Comparison of ENCODE assay signal across 2 cellular contexts in genomic region chr9:127518091-127518856, GRCh38.
TF ChIP-seq lines count a peak whose summit lies in the region.

No MANE protein-coding gene starts in this region.

TF ChIP-seq in liver, 16 proteins besides CTCF, POLR2A, EP300 and RAD21:
- TF ChIP-seq ZBTB33 (IDR thresholded peaks at IDR 0.05) (no peak), NR2F2 (IDR thresholded peaks at IDR 0.05) (peak; percentile 87)

TF ChIP-seq in HepG2, 621 proteins besides CTCF, POLR2A, EP300 and RAD21 (continued from another document):
- TF ChIP-seq CREB3 (CRISPR knock-in tag; IDR thresholded peaks at IDR 0.05), result no peak
- TF ChIP-seq CENPT (CRISPR knock-in tag; IDR thresholded peaks at IDR 0.05; ENCODE audit: low read depth), result no peak
- TF ChIP-seq E2F2 (CRISPR knock-in tag; IDR thresholded peaks at IDR 0.05; ENCODE audit: borderline replicate concordance), result no peak
- no peak for TF ChIP-seq ZFP62 (CRISPR knock-in tag; IDR thresholded peaks at IDR 0.05)
- TF ChIP-seq ZNF850 (CRISPR knock-in tag; conservative IDR thresholded peaks at IDR 0.05), result no peak
- TF ChIP-seq THAP11 (CRISPR knock-in tag; IDR thresholded peaks at IDR 0.05), result no peak
- no peak for TF ChIP-seq MXD1 (CRISPR knock-in tag; IDR thresholded peaks at IDR 0.05)
- no peak for TF ChIP-seq LBX2 (CRISPR knock-in tag; IDR thresholded peaks at IDR 0.05; ENCODE audit: borderline replicate concordance)
- TF ChIP-seq BHLHE40 (IDR thresholded peaks at IDR 0.05; ENCODE audit: low read length), result no peak
- no peak for TF ChIP-seq TSC22D2 (CRISPR knock-in tag; IDR thresholded peaks at IDR 0.05; ENCODE audit: borderline replicate concordance)
- no peak for TF ChIP-seq ZNF558 (CRISPR knock-in tag; IDR thresholded peaks at IDR 0.05; ENCODE audit: borderline replicate concordance)
- TF ChIP-seq SOX13 (IDR thresholded peaks at IDR 0.05), result no peak
- TF ChIP-seq SOX13 (CRISPR knock-in tag; conservative IDR thresholded peaks at IDR 0.05 in 1 of 2, IDR thresholded peaks at IDR 0.05 in 1 of 2), result no peak
